ENCODE assay signal across 23 cellular contexts in the genomic region with DNA sequence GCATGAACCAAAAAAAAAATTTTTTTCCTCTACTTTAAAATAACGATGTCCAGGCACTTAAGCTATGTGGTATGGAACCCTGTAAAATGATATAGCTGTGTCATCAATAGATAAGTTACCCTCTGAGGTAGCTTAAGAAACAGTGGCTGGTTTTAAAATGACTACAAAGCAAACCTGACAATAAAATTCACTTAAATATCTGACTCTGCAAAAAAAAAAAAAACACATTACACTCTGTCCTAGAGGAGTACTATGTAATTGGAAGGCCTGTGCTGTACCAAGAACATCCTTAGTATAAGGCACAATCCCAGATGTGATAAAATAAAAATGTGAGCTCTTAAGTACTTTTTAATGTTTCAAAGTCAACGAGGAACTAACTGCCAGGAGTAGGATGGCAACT.
DNase-seq lines count a peak whose midpoint lies in the region; ATAC-seq, FAIRE-seq and TF ChIP-seq lines count a peak whose summit lies in the region.
"Had no signal": no experiment of that assay in that cellular context is flagged by ENCODE, and none has a peak within 500 bp of the region (broad histone marks: within the 10 kb centered on the region; RNA-seq: fewer than 3 reads in every experiment).

No MANE protein-coding gene starts in this region.

- CTCF ChIA-PET in A549 (lab: Yijun Ruan, JAX): interaction anchor here (0.7 to 2.1 kb wide), 3 partner anchors 12 to 1153 kb away, joined by 3 to 7 read pairs (median 3); no protein-coding TSS in a partner anchor

- FAIRE-seq in A549 (lab: Jason Lieb, UNC): no peak
- FAIRE-seq: A204.1, D721Med, G401.6, GM12892, GM19239 had no signal

- no peak overlapping the region for H3K4me3 ChIP-seq in A549
- no peak overlapping the region for H3K4me3 ChIP-seq in SK-N-MC
- H3K4me3 ChIP-seq: BLaER1 treated with 17β-estradiol and CSF1 and Interleukin-3, amounts not matched to agents 10 nM and 100 nM; GM23248 had no signal

- ATAC-seq in A549: no peak
- no peak for ATAC-seq in GM18517 (IDR thresholded peaks at IDR 0.05; ENCODE audit: unreplicated experiment)
- ATAC-seq in left ventricle myocardium superior: no peak
- ATAC-seq: HCT116 had no signal

- no peak overlapping the region for H3K9ac ChIP-seq in SK-N-MC (ENCODE audit: insufficient read length)
- H3K9ac ChIP-seq: BLaER1 treated with 17β-estradiol and CSF1 and Interleukin-3, amounts not matched to agents 10 nM and 100 nM; GM23248 had no signal

- no peak for TF ChIP-seq CTCF in A549 (IDR thresholded peaks at IDR 0.05)

- H3K36me3 ChIP-seq in SK-N-MC (ENCODE audit: insufficient read depth, low read length): peaks cover 5% of the 10 kb centered on the region; the same call in 1 of the 2 replicates
- H3K36me3 ChIP-seq: BE2C; BLaER1 treated with 17β-estradiol and CSF1 and Interleukin-3, amounts not matched to agents 10 nM and 100 nM had no signal

- TF ChIP-seq EP300 in A549 (IDR thresholded peaks at IDR 0.05): no peak

- no peak for TF ChIP-seq RAD21 in A549 (conservative IDR thresholded peaks at IDR 0.05 in 1 of 2, IDR thresholded peaks at IDR 0.05 in 1 of 2)

- WGBS in A549 (ENCODE audit: missing lambda C conversion rate): 2% methylated on average over 2 of the region's 2 CpGs

- POLR2A ChIA-PET in A549 (lab: Yijun Ruan, JAX): no interaction called here

- H3K27ac ChIP-seq in A549: no peak overlapping the region
- peak overlapping the region; percentile 49; the same call in 1 of the 2 replicates for H3K27ac ChIP-seq in SK-N-MC
- H3K27ac ChIP-seq: 22Rv1; BLaER1 treated with 17β-estradiol and CSF1 and Interleukin-3, amounts not matched to agents 10 nM and 100 nM; GM23248 had no signal

- intact Hi-C loops in left ventricle myocardium superior (cut with micrococcal nuclease): no loop called here

- no peak for TF ChIP-seq POLR2A in A549 (IDR thresholded peaks at IDR 0.05; ENCODE audit: low read length)

- DNase-seq in DMS79 treated with DMSO at 0.1 percent for 48 hours (lab: John Stamatoyannopoulos, UW): peak; percentile 7
- DNase-seq in DMS79 (lab: John Stamatoyannopoulos, UW): no peak
- DNase-seq in A549 (ENCODE audit: low read depth in 1 of 2, low spot score in 1 of 2): no peak
- DNase-seq in SK-N-MC (ENCODE audit: low read depth, low spot score): no peak
- DNase-seq in left ventricle myocardium superior: no peak
- DNase-seq: ACHN; AML-193; BE2C; CD4-positive, alpha-beta T cell; CD8-positive, alpha-beta memory T cell; DMS 273 treated with DMSO at 0.1 percent for 48 hours; DND-41; GM23248; H9 had no signal

- no peak overlapping the region for H3K4me2 ChIP-seq in A549
- H3K4me2 ChIP-seq: BLaER1 treated with 17β-estradiol and CSF1 and Interleukin-3, amounts not matched to agents 10 nM and 100 nM had no signal

- H3K9me3 ChIP-seq in A549: no peaks in the 10 kb centered on the region
- H3K9me3 ChIP-seq in SK-N-MC (ENCODE audit: low read depth, low read length): no peaks in the 10 kb centered on the region
- H3K9me3 ChIP-seq: BE2C had no signal

- no peaks in the 10 kb centered on the region for H3K4me1 ChIP-seq in A549
- H3K4me1 ChIP-seq: BE2C; BLaER1 treated with 17β-estradiol and CSF1 and Interleukin-3, amounts not matched to agents 10 nM and 100 nM had no signal

TF ChIP-seq in A549, 52 proteins besides CTCF, POLR2A, EP300 and RAD21:
- TF ChIP-seq ZSCAN20 (CRISPR knock-in tag; IDR thresholded peaks at IDR 0.05) (no peak), MAFK (IDR thresholded peaks at IDR 0.05; ENCODE audit: partially characterized antibody) (peak; percentile 58)
